14 cellular contexts compared by ENCODE assay signal in the genomic region with DNA sequence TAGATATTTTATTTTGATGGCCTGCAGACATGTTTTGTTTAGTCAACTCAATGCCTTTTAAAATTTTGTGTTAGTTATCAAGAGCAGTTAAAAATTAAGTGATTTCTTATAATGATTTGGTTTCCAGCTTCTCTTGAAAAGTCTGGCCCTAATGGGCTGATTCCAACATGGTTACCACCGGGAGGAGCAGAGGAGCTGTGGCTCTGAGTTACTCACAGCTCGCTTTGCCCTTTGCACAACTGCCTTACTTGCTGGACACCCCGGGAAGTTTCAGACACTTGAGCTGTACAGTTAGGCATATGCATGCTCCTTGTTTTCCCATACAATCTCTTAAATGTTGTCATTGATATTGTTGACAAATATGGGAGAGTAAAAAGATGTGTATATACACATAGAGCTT.
"Had no signal": no experiment of that assay in that cellular context is flagged by ENCODE, and none has a peak within 500 bp of the region (broad histone marks: within the 10 kb centered on the region; RNA-seq: fewer than 3 reads in every experiment).

No MANE protein-coding gene starts in this region.

- H3K27ac Mint-ChIP-seq: activated CD4-positive, alpha-beta T cell treated with anti-CD3 and anti-CD28 coated beads, Interleukin-2, amount 10 ng/mL, durations not matched to agents 7 days and 5 days; activated naive CD4-positive, alpha-beta T cell treated with anti-CD3 and anti-CD28 coated beads, Interleukin-2, amount 50 U/mL, for 72 hours; activated T-cell treated with anti-CD3 and anti-CD28 coated beads, Interleukin-2, amount 50 U/mL, for 72 hours; immature natural killer cell; T-helper 2 cell treated with Interferon-gamma antibody and Interleukin-4, amounts not matched to agents 5 μg/mL and 100 μg/mL, for 36 hours had no signal

- H3K9me3 Mint-ChIP-seq: activated CD4-positive, alpha-beta T cell treated with anti-CD3 and anti-CD28 coated beads, Interleukin-2, amount 10 ng/mL, durations not matched to agents 7 days and 5 days; T-helper 2 cell treated with Interferon-gamma antibody and Interleukin-4, amounts not matched to agents 5 μg/mL and 100 μg/mL, for 36 hours had no signal

- H3K4me1 ChIP-seq: sigmoid colon, spleen had no signal

- H3K36me3 Mint-ChIP-seq: activated naive CD4-positive, alpha-beta T cell treated with anti-CD3 and anti-CD28 coated beads, Interleukin-2, amount 50 U/mL, for 72 hours; immature natural killer cell had no signal

- H3K4me3 ChIP-seq: lung, sigmoid colon, spleen had no signal

- H3K27ac ChIP-seq: sigmoid colon, spleen had no signal

- H3K9me3 ChIP-seq: sigmoid colon, spleen had no signal

- ATAC-seq: activated naive CD4-positive, alpha-beta T cell treated with anti-CD3 and anti-CD28 coated beads, Interleukin-2, amount 50 U/mL, for 72 hours; activated T-cell treated with anti-CD3 and anti-CD28 coated beads, Interleukin-2, amount 50 U/mL, for 72 hours; left colon had no signal

- H3K4me1 Mint-ChIP-seq: activated CD4-positive, alpha-beta T cell treated with anti-CD3 and anti-CD28 coated beads, Interleukin-2, amount 10 ng/mL, durations not matched to agents 7 days and 5 days; immature natural killer cell had no signal

- DNase-seq: activated CD4-positive, alpha-beta T cell treated with anti-CD3 and anti-CD28 coated beads, Interleukin-2, amount 10 ng/mL, durations not matched to agents 7 days and 5 days; activated CD8-positive, alpha-beta memory T cell treated with anti-CD3 and anti-CD28 coated beads, Interleukin-2, amount 50 U/mL, for 48 hours; activated gamma-delta T cell; activated T-cell treated with anti-CD3 and anti-CD28 coated beads, Interleukin-2, amount 50 U/mL, for 72 hours; foreskin melanocyte; immature natural killer cell; left colon; midbrain; sigmoid colon; spleen had no signal

- H3K36me3 ChIP-seq: sigmoid colon, spleen had no signal

- H3K27me3 Mint-ChIP-seq: activated CD4-positive, alpha-beta T cell treated with anti-CD3 and anti-CD28 coated beads, Interleukin-2, amount 10 ng/mL, durations not matched to agents 7 days and 5 days had no signal

- H3K4me3 Mint-ChIP-seq: activated CD4-positive, alpha-beta T cell treated with anti-CD3 and anti-CD28 coated beads, Interleukin-2, amount 10 ng/mL, durations not matched to agents 7 days and 5 days; activated T-cell treated with anti-CD3 and anti-CD28 coated beads, Interleukin-2, amount 50 U/mL, for 72 hours; immature natural killer cell; neural crest cell; T-helper 2 cell treated with Interferon-gamma antibody and Interleukin-4, amounts not matched to agents 5 μg/mL and 100 μg/mL, for 36 hours had no signal

- H3K27me3 ChIP-seq: sigmoid colon, spleen had no signal
